ENCODE assay signal across 12 cellular contexts in the genomic region with DNA sequence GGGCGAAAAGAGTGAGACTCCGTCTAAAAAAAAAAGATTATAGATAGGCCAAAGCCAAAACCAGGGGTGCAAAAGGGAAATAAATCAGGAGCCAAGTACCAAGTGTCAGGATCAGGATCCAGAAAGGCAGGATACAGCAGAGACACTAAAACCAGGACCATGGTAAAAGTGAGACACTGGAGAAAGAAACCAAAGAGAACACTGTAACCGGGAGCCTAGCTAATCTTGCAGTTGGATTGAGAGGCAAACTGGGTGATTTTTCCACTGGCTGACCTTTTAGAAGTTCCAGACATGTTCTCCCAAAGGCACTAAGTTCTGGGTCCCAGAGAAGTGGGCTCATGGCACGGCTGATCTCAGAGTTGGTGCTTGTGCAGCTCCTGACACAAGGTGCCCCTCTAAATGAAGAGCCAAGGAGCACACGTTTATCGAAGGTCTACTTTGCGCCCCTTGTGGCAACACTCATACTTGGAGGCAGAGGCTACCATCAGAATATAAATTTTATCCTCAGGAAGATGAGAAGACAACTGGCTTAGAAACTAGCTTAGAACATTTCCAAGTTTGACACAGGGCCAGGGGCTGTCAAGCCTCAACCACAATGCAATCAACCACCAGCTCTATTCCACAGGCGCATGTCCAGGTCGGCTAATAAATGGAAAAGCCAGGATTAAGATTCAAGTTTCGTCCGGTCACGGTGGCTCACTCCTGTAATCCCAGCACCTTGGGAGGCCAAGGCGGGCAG. TPM values are rescaled to one million over a fixed set of nuclear protein-coding genes. Genes with fewer than 3 reads are reported as not detected.
DNase-seq lines count a peak whose midpoint lies in the region; ATAC-seq, FAIRE-seq and TF ChIP-seq lines count a peak whose summit lies in the region.
"Had no signal": no experiment of that assay in that cellular context is flagged by ENCODE, and none has a peak within 500 bp of the region (broad histone marks: within the 10 kb centered on the region; RNA-seq: fewer than 3 reads in every experiment).

No MANE protein-coding gene starts in this region.

- no peaks in the 10 kb centered on the region for H3K9me3 ChIP-seq in Karpas-422 (ENCODE audit: low read length)
- no peaks in the 10 kb centered on the region for H3K9me3 ChIP-seq in GM12878 (replicated peaks; ENCODE audit: control insufficient read depth, insufficient read depth, low read length)

- no peaks in the 10 kb centered on the region for H3K27me3 ChIP-seq in Karpas-422 (ENCODE audit: low read length)
- no peaks in the 10 kb centered on the region for H3K27me3 ChIP-seq in GM12878 (replicated peaks in 1 of 2; ENCODE audit: control insufficient read depth in 2 of 2, insufficient read depth in 2 of 2, low read length in 1 of 2)

- H3K36me3 Mint-ChIP-seq in memory B cell = no peaks in the 10 kb centered on the region
- H3K36me3 Mint-ChIP-seq: naive B cell had no signal

- H3K9ac ChIP-seq in Karpas-422 (ENCODE audit: low read length) (no peak overlapping the region), GM12878 (ENCODE audit: control insufficient read depth, insufficient read depth, low read length) (no peak overlapping the region)

- POLR2A ChIA-PET in GM12878 (lab: Charles Lee) = interaction anchor here (0.6 kb wide), 1 partner anchor 483 kb away, joined by 3 read pairs; no protein-coding TSS in a partner anchor

- DNase-seq in Daoy (ENCODE audit: low read depth) (peak; percentile 20), Karpas-422 (peak; percentile 77), GM12878 (ENCODE audit: low read depth, low spot score) (no peak), memory B cell (ENCODE audit: low spot score in 2 of 2) (no peak), omental fat pad (ENCODE audit: low spot score) (no peak), epidermal melanocyte (ENCODE audit: insufficient read length, low spot score) (no peak), NCI-H1048 (lab: John Stamatoyannopoulos, UW) (no peak), CD1c-positive myeloid dendritic cell (ENCODE audit: extremely low spot score) (no peak)
- DNase-seq: activated T-cell treated with anti-CD3 and anti-CD28 coated beads for 4 hours, GDM1, naive B cell had no signal

- H3K36me3 ChIP-seq in Karpas-422 (ENCODE audit: insufficient read depth, low read length) (no peaks in the 10 kb centered on the region), GM12878 (ENCODE audit: control insufficient read depth in 2 of 2, insufficient read depth in 2 of 2, low read length in 1 of 2) (no peaks in the 10 kb centered on the region)

- H3K4me1 Mint-ChIP-seq in memory B cell = no peaks in the 10 kb centered on the region
- H3K4me1 Mint-ChIP-seq: naive B cell had no signal

- H3K79me2 ChIP-seq in Karpas-422 (ENCODE audit: low read length) (no peaks in the 10 kb centered on the region), GM12878 (ENCODE audit: control insufficient read depth, insufficient read depth, low read length) (no peaks in the 10 kb centered on the region)

- H2AFZ ChIP-seq in Karpas-422 (ENCODE audit: low read length) (no peak overlapping the region), GM12878 (ENCODE audit: control insufficient read depth, low read depth, low read length) (no peak overlapping the region)

- BruUV-seq in GM12878 (replicated peaks; lab: Mats Ljungman, UMichigan) = no TSS peak

- TF ChIP-seq CTCF in GM12878 (IDR thresholded peaks at IDR 0.05 in 2 of 3, conservative IDR thresholded peaks at IDR 0.05 in 1 of 3; ENCODE audit: control insufficient read depth in 2 of 3, extremely low read depth in 1 of 3, insufficient read depth in 1 of 3, low read depth in 3 of 3, low read length in 3 of 3) = peak; percentile 33 to 61 (median 59); a peak in 5 of 6 replicates
- TF ChIP-seq CTCF in omental fat pad (IDR thresholded peaks at IDR 0.05) = no peak

- intact Hi-C loops in GM12878 (cut with micrococcal nuclease; ENCODE audit: unreplicated experiment) = no loop called here

- H3K4me3 Mint-ChIP-seq in memory B cell = no peak overlapping the region

- H3K9me2 ChIP-seq in Karpas-422 (replicated peaks; ENCODE audit: insufficient read depth, low read length) = no peaks in the 10 kb centered on the region

- H3K4me3 ChIP-seq in Karpas-422 (ENCODE audit: low read length) (no peak overlapping the region), GM12878 (no peak overlapping the region)

- H3K4me1 ChIP-seq in Karpas-422 (ENCODE audit: low read length) = no peaks in the 10 kb centered on the region
- no peaks in the 10 kb centered on the region for H3K4me1 ChIP-seq in GM12878 (ENCODE audit: control insufficient read depth, insufficient read depth, low read length)

- ATAC-seq in GM12878 = peak; percentile 88
- peak; percentile 39 for ATAC-seq in memory B cell (ENCODE audit: low read depth)
- no peak for ATAC-seq in omental fat pad (ENCODE audit: low FRiP score)
- ATAC-seq: SK-N-SH treated with all-trans-retinoic acid at 6 μM for 48 hours had no signal

- H3K27ac ChIP-seq in Karpas-422 (ENCODE audit: low read length) = no peak overlapping the region
- no peak overlapping the region for H3K27ac ChIP-seq in GM12878 (ENCODE audit: control insufficient read depth, insufficient read depth)

- RAD21 ChIA-PET in GM12878 (lab: Charles Lee; ENCODE audit: unreplicated experiment) = no interaction called here

- peak; percentile 86 for FAIRE-seq in GM12878 (lab: Jason Lieb, UNC)

- H3K27ac Mint-ChIP-seq in memory B cell = no peak overlapping the region
- H3K27ac Mint-ChIP-seq: naive B cell had no signal

- in situ Hi-C loops in GM12878 (cut with MboI) = no loop called here

- CTCF ChIA-PET in GM12878 (lab: Yijun Ruan, JAX) = interaction anchor here (0.7 to 2.2 kb wide), 11 partner anchors 8 to 151 kb away, joined by 3 to 7 read pairs (median 4); no protein-coding TSS in a partner anchor

- H4K20me1 ChIP-seq in Karpas-422 (ENCODE audit: insufficient read depth, low read depth, low read length) = no peaks in the 10 kb centered on the region
- H4K20me1 ChIP-seq in GM12878 (ENCODE audit: control insufficient read depth, insufficient read depth) = no peaks in the 10 kb centered on the region

- H3K9me3 Mint-ChIP-seq in memory B cell = no peaks in the 10 kb centered on the region
- H3K9me3 Mint-ChIP-seq: naive B cell had no signal

- no peak for TF ChIP-seq POLR2A in GM12878 (IDR thresholded peaks at IDR 0.05; ENCODE audit: low read depth, low read length)

- WGBS in GM12878 (ENCODE audit: insufficient coverage, insufficient replicate concordance, low lambda C conversion rate, missing lambda C conversion rate) = 62% methylated on average over 13 of the region's 13 CpGs

- no peak overlapping the region for H3K4me2 ChIP-seq in Karpas-422 (ENCODE audit: low read depth, low read length, poor library complexity, severe bottlenecking)
- H3K4me2 ChIP-seq in GM12878 (ENCODE audit: control insufficient read depth, insufficient read depth) = no peak overlapping the region

- SMC1A ChIA-PET in GM12878 (lab: Charles Lee; ENCODE audit: uncharacterized antibody, unreplicated experiment) = interaction anchor here (0.8 to 1.3 kb wide), 3 partner anchors 70 to 555 kb away, joined by 3 to 5 read pairs (median 3); no protein-coding TSS in a partner anchor

- no peaks in the 10 kb centered on the region for H3K27me3 Mint-ChIP-seq in memory B cell
- H3K27me3 Mint-ChIP-seq: naive B cell had no signal

- TF ChIP-seq RAD21 in GM12878 (IDR thresholded peaks at IDR 0.05; ENCODE audit: insufficient read depth, low read depth, low read length) = 0 out of 2 replicates have a peak, but pooled peaks have one; percentile 7

- no peak for TF ChIP-seq EP300 in GM12878 (IDR thresholded peaks at IDR 0.05; ENCODE audit: borderline replicate concordance in 1 of 2, control insufficient read depth in 1 of 2, low read depth in 2 of 2, low read length in 2 of 2)

TF ChIP-seq in GM12878, 131 proteins besides CTCF, POLR2A, EP300 and RAD21 (continues in another document):
- TF ChIP-seq TCF12 (IDR thresholded peaks at IDR 0.05; ENCODE audit: low read depth, low read length) (no peak), POLR2AphosphoS2 (IDR thresholded peaks at IDR 0.05; ENCODE audit: low read depth, low read length) (no peak), MTA2 (IDR thresholded peaks at IDR 0.05; ENCODE audit: low read depth) (no peak), USF1 (IDR thresholded peaks at IDR 0.05; ENCODE audit: borderline replicate concordance, extremely low read length, insufficient read depth, low read depth, low read length) (no peak), NRF1 (conservative IDR thresholded peaks at IDR 0.05; ENCODE audit: low read depth, low read length) (no peak)

RNA-seq across cellular contexts. Expression of gene HELZ, which starts 27.5 kb away (rescaled TPM):
- 14.2 and 16.9 TPM in 2 replicates for total RNA-seq in Daoy (2014; rRNA removed; shearing (Covaris generic))
- 54.9 and 77.9 TPM in 2 replicates for total RNA-seq in Karpas-422 (2014; rRNA removed; shearing (Covaris generic); ENCODE audit: low replicate concordance)
- total RNA-seq in GM12878 (2013; cell fraction: nucleolus; rRNA removed) = 555 TPM in 2 replicates
- total RNA-seq in GM12878 (2014; rRNA removed) (16.7 and 19.6 TPM in 2 replicates), GM12878 (2014; rRNA removed; fragmentation: Illumina TruSeq; extraction: Trizol) (21.5 and 23.4 TPM in 2 replicates), GM12878 (2021) (32.7 and 36.4 TPM in 2 replicates), omental fat pad (100 to 1,000 TPM in 2 of 4 donors, 10 to 100 TPM in 2; 63.5 to 123 (median 87.6) TPM)
- 11.2 TPM for polyA plus RNA-seq in GM12878 (2011; ENCODE audit: low read depth)
- polyA plus RNA-seq in GM12878 (2011; rRNA removed) (29.3 and 42.1 TPM in 2 replicates), GM12878 (2014; fragmentation: Illumina TruSeq; extraction: Trizol) (12.6 and 15.6 TPM in 2 replicates), GM12878 (2014; fragmentation: Nextera tagmentation; extraction: Ambion mirVana) (1 to 10 TPM; 1.5 to 8.1 TPM), GM12878 (2014; rRNA removed) (7.3 and 7.9 TPM in 2 replicates), GM12878 (2016; fragmentation: Nextera tagmentation; extraction: Ambion mirVana) (10 to 100 TPM; 34.1 to 36.8 TPM)
- 15.3 and 21.5 TPM in 2 replicates for polyA plus RNA-seq in GM12878 (2011; cell fraction: cytosol; rRNA removed)
- polyA plus RNA-seq in GM12878 (2011; cell fraction: nucleus; rRNA removed) = 25.9 and 29.8 TPM in 2 replicates
- 8.9 and 12.1 TPM in 2 replicates for polyA plus RNA-seq in GM12878 (2012)
- polyA minus RNA-seq in GM12878 (2011; rRNA and poly(A)+ RNA removed) = 89.5 and 125 TPM in 2 replicates
- 29.2 and 29.9 TPM in 2 replicates for polyA minus RNA-seq in GM12878 (2011; cell fraction: cytosol; rRNA and poly(A)+ RNA removed)
- 88.5 and 107 TPM in 2 replicates for polyA minus RNA-seq in GM12878 (2011; cell fraction: nucleus; rRNA and poly(A)+ RNA removed)

Comparison
In these comparisons a context has a peak if more than half of its experiments do, and no peak if none do; other contexts are left out.
1. DNase-seq: peak in Daoy (single experiment) and Karpas-422 (single experiment); none in GM12878 (single experiment), memory B cell (0 of 2), omental fat pad (single experiment), epidermal melanocyte (single experiment), NCI-H1048 (single experiment) and CD1c-positive myeloid dendritic cell (single experiment).
2. CTCF ChIP-seq: peak in GM12878 (3 of 3); none in omental fat pad (0 of 3).